Comparison of ENCODE assay signal across 16 cellular contexts in genomic region chr19:54662730-54663129, GRCh38.
DNase-seq lines count a peak whose midpoint lies in the region; ATAC-seq and TF ChIP-seq lines count a peak whose summit lies in the region.
"Had no signal": no experiment of that assay in that cellular context is flagged by ENCODE, and none has a peak within 500 bp of the region (broad histone marks: within the 10 kb centered on the region; RNA-seq: fewer than 3 reads in every experiment).

Gene LILRB4, plus strand, starts transcription at chr19:54662985. Its CDS starts 49 bp downstream, at chr19:54663034.

- intact Hi-C loops in dendritic cell treated with granulocyte-macrophage colony-stimulating factor and Interleukin-4, amounts not matched to agents 40 ng/mL and 50 ng/mL, for 4 days (cut with micrococcal nuclease): no loop called here

- ATAC-seq in GM21529 (IDR thresholded peaks at IDR 0.05; ENCODE audit: unreplicated experiment) (peak; percentile 53), HG02623 (IDR thresholded peaks at IDR 0.05; ENCODE audit: unreplicated experiment) (no peak), HG02763 (IDR thresholded peaks at IDR 0.05; ENCODE audit: unreplicated experiment) (no peak)
- ATAC-seq: PC-3 had no signal

- peaks cover 86% of the 10 kb centered on the region for H3K4me1 Mint-ChIP-seq in dendritic cell treated with granulocyte-macrophage colony-stimulating factor and Interleukin-4, amounts not matched to agents 40 ng/mL and 50 ng/mL, for 4 days (ENCODE audit: low read depth)
- H3K4me1 Mint-ChIP-seq: activated CD4-positive, alpha-beta T cell treated with anti-CD3 and anti-CD28 coated beads, Interleukin-2, amount 10 ng/mL, durations not matched to agents 7 days and 5 days had no signal

- no peak for TF ChIP-seq CTCF in GM10248 (IDR thresholded peaks at IDR 0.05; ENCODE audit: control extremely low read depth, extremely low read depth, low read depth, missing control alignments)

- no peak for TF ChIP-seq POLR2A in erythroblast (IDR thresholded peaks at IDR 0.05; ENCODE audit: low read length)

- POLR2A ChIA-PET in GM10248 (lab: Yijun Ruan, JAX): no interaction called here

- H3K36me3 Mint-ChIP-seq in dendritic cell treated with granulocyte-macrophage colony-stimulating factor and Interleukin-4, amounts not matched to agents 40 ng/mL and 50 ng/mL, for 4 days (ENCODE audit: low read depth): peaks cover 51% of the 10 kb centered on the region

- H3K27me3 Mint-ChIP-seq in dendritic cell treated with granulocyte-macrophage colony-stimulating factor and Interleukin-4, amounts not matched to agents 40 ng/mL and 50 ng/mL, for 4 days: peaks cover 12% of the 10 kb centered on the region

- H3K4me3 Mint-ChIP-seq in dendritic cell treated with granulocyte-macrophage colony-stimulating factor and Interleukin-4, amounts not matched to agents 40 ng/mL and 50 ng/mL, for 4 days: peak within 1 kb of the TSS; percentile 92
- H3K4me3 Mint-ChIP-seq: activated CD4-positive, alpha-beta T cell treated with anti-CD3 and anti-CD28 coated beads, Interleukin-2, amount 10 ng/mL, durations not matched to agents 7 days and 5 days; T-helper 1 cell treated with Interleukin-12 subunit alpha and Interleukin-12 subunit beta and Interleukin-4 antibody, amounts not matched to agents 30 μg/mL and 1 μg/mL, for 36 hours had no signal

- CTCF ChIA-PET in GM10248 (lab: Yijun Ruan, JAX): interaction anchor here (0.8 to 31.0 kb wide), 4 partner anchors 10 to 29 kb away, joined by 3 to 542 read pairs (median 18); no protein-coding TSS in a partner anchor

- peak; percentile 67 for DNase-seq in GM10248 (ENCODE audit: extremely low spot score)
- peak; percentile 56 for DNase-seq in pons (ENCODE audit: low spot score)
- no peak for DNase-seq in erythroblast (lab: John Stamatoyannopoulos, UW)
- no peak for DNase-seq in activated naive CD4-positive, alpha-beta T cell (lab: John Stamatoyannopoulos, UW)
- DNase-seq: activated CD4-positive, alpha-beta T cell treated with anti-CD3 and anti-CD28 coated beads, Interleukin-2, amount 10 ng/mL, durations not matched to agents 7 days and 5 days; GOT3; mesendoderm; NCI-H2081; PC-3; stimulated activated CD4-positive, alpha-beta T cell treated with anti-CD3 and anti-CD28 coated beads, Interleukin-1b, Interleukin-23, amount 100 ng/mL, for 48 hours; stimulated activated naive CD4-positive, alpha-beta T cell treated with Interleukin-2 at 50 U/mL for 16 hours had no signal

- no peaks in the 10 kb centered on the region for H3K9me3 Mint-ChIP-seq in dendritic cell treated with granulocyte-macrophage colony-stimulating factor and Interleukin-4, amounts not matched to agents 40 ng/mL and 50 ng/mL, for 4 days
- H3K9me3 Mint-ChIP-seq: activated CD4-positive, alpha-beta T cell treated with anti-CD3 and anti-CD28 coated beads, Interleukin-2, amount 10 ng/mL, durations not matched to agents 7 days and 5 days; T-helper 1 cell treated with Interleukin-12 subunit alpha and Interleukin-12 subunit beta and Interleukin-4 antibody, amounts not matched to agents 30 μg/mL and 1 μg/mL, for 36 hours had no signal

- H3K27ac Mint-ChIP-seq in dendritic cell treated with granulocyte-macrophage colony-stimulating factor and Interleukin-4, amounts not matched to agents 40 ng/mL and 50 ng/mL, for 4 days: peak within 1 kb of the TSS; percentile 81
- H3K27ac Mint-ChIP-seq: activated CD4-positive, alpha-beta T cell treated with anti-CD3 and anti-CD28 coated beads, Interleukin-2, amount 10 ng/mL, durations not matched to agents 7 days and 5 days; T-helper 1 cell treated with Interleukin-12 subunit alpha and Interleukin-12 subunit beta and Interleukin-4 antibody, amounts not matched to agents 30 μg/mL and 1 μg/mL, for 36 hours had no signal

Comparison
In these comparisons a context has a peak if more than half of its experiments do, and no peak if none do; other contexts are left out.
1. DNase-seq: peak in GM10248 (single experiment) and pons (single experiment); none in erythroblast (0 of 2) and activated naive CD4-positive, alpha-beta T cell (0 of 4).